Comparison of ENCODE assay signal across 10 cellular contexts in the genomic region with DNA sequence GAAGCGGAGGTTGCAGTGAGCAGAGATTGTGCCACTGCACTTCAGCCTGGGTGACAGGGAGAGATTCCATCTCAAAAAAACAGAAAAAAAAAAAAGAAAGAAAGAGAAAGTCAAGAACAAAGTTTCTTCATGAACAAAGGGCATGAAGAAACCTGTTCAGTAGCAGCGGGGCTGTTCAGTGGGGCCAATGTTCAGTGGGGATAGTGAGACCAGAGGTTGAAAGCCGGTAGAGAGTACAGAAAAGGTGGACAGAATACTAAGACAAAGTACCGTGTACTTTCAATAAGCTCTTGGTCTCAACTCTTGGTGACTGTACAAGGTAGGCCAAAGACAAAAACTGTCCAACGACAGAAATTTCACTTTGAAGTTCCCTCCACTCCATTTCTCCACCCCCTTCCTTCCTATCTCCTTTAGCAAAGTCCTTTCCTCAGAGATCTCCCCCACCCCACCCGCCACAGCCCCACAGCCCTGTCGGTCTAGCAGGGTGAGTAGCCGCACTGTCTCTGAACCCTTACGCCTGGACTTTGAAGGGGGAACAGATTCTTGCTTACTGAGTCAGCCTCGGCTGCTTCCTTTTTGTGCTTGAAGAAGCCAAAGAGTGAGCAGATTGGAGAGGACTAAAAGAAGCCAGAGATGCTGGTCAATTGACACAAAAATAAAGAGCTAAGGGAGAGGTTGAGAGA. TPM values are rescaled to one million over a fixed set of nuclear protein-coding genes. Genes with fewer than 3 reads are reported as not detected.
DNase-seq lines count a peak whose midpoint lies in the region; ATAC-seq and TF ChIP-seq lines count a peak whose summit lies in the region.
"Had no signal": no experiment of that assay in that cellular context is flagged by ENCODE, and none has a peak within 500 bp of the region (broad histone marks: within the 10 kb centered on the region; RNA-seq: fewer than 3 reads in every experiment).

No MANE protein-coding gene starts in this region.

- H3K4me3 ChIP-seq in cardiac fibroblast (replicated peaks in 1 of 2; ENCODE audit: low read depth in 2 of 2, low read length in 2 of 2) (no peak overlapping the region), liver (ENCODE audit: low read depth in 1 of 3, low read length in 3 of 3) (no peak overlapping the region)

- WGBS in liver: 68% methylated on average over 10 of the region's 10 CpGs

- no peak overlapping the region for H3K4me3 Mint-ChIP-seq in activated naive CD4-positive, alpha-beta T cell treated with anti-CD3 and anti-CD28 coated beads, Interleukin-2, amount 50 U/mL, for 24 hours
- H3K4me3 Mint-ChIP-seq: activated B cell treated with CpG ODN at 0.5 μM for 24 hours had no signal

- no peak for ATAC-seq in GM19463 (IDR thresholded peaks at IDR 0.05; ENCODE audit: unreplicated experiment)

- TF ChIP-seq CTCF in cardiac fibroblast (IDR thresholded peaks at IDR 0.05; ENCODE audit: low read depth, low read length): no peak
- no peak for TF ChIP-seq CTCF in liver (IDR thresholded peaks at IDR 0.05; ENCODE audit: low read depth, low read length, missing input control)

- H3K4me1 ChIP-seq in liver (ENCODE audit: control insufficient read depth in 4 of 4, insufficient read depth in 4 of 4, low read length in 3 of 4): peaks cover 6 to 16% (median 12%) of the 10 kb centered on the region in 4 donors

- no peaks in the 10 kb centered on the region for H3K9me3 ChIP-seq in liver (ENCODE audit: control insufficient read depth in 4 of 4, low read length in 3 of 4)

- DNase-seq in activated naive CD4-positive, alpha-beta T cell treated with Interleukin-2 at 50 U/mL for 16 hours: no peak
- DNase-seq in cardiac fibroblast (ENCODE audit: low read depth in 2 of 2) (peak; percentile 91 to 93), ureter (ENCODE audit: low spot score) (peak; percentile 68), foreskin melanocyte (no peak), NK-92 (lab: John Stamatoyannopoulos, UW; ENCODE audit: unreplicated experiment) (no peak)
- DNase-seq: activated B cell treated with CpG ODN at 0.5 μM for 24 hours had no signal

- H3K4me1 Mint-ChIP-seq in activated naive CD4-positive, alpha-beta T cell treated with anti-CD3 and anti-CD28 coated beads, Interleukin-2, amount 50 U/mL, for 24 hours: peaks cover 55% of the 10 kb centered on the region

- H3K27ac ChIP-seq in liver (ENCODE audit: low read depth in 1 of 2, low read length in 2 of 2): peak overlapping the region in 1 of 2 donors; percentile 47
- H3K27ac ChIP-seq: KMS-11 had no signal

- H3K36me3 ChIP-seq in liver (ENCODE audit: control insufficient read depth in 4 of 4, insufficient read depth in 3 of 4, low read depth in 1 of 4, low read length in 3 of 4): no peaks in the 10 kb centered on the region

- no peaks in the 10 kb centered on the region for H3K36me3 Mint-ChIP-seq in activated naive CD4-positive, alpha-beta T cell treated with anti-CD3 and anti-CD28 coated beads, Interleukin-2, amount 50 U/mL, for 24 hours

- no peaks in the 10 kb centered on the region for H3K9me3 Mint-ChIP-seq in activated naive CD4-positive, alpha-beta T cell treated with anti-CD3 and anti-CD28 coated beads, Interleukin-2, amount 50 U/mL, for 24 hours
- H3K9me3 Mint-ChIP-seq: activated B cell treated with CpG ODN at 0.5 μM for 24 hours had no signal

- TF ChIP-seq RAD21 in liver (IDR thresholded peaks at IDR 0.05): peak; percentile 34 to 43

- H3K27me3 Mint-ChIP-seq in activated naive CD4-positive, alpha-beta T cell treated with anti-CD3 and anti-CD28 coated beads, Interleukin-2, amount 50 U/mL, for 24 hours: no peaks in the 10 kb centered on the region
- H3K27me3 Mint-ChIP-seq: activated B cell treated with CpG ODN at 0.5 μM for 24 hours had no signal

- no peaks in the 10 kb centered on the region for H3K27me3 ChIP-seq in liver (ENCODE audit: control insufficient read depth in 4 of 4, insufficient read depth in 4 of 4, low read length in 3 of 4)

- peak overlapping the region; percentile 80 for H3K27ac Mint-ChIP-seq in activated naive CD4-positive, alpha-beta T cell treated with anti-CD3 and anti-CD28 coated beads, Interleukin-2, amount 50 U/mL, for 24 hours
- H3K27ac Mint-ChIP-seq: activated B cell treated with CpG ODN at 0.5 μM for 24 hours had no signal

- no peak overlapping the region for H3K9ac ChIP-seq in liver (ENCODE audit: low read depth in 1 of 2, low read length in 2 of 2)
- H3K9ac ChIP-seq: KMS-11 had no signal

TF ChIP-seq in liver, 16 proteins besides CTCF, POLR2A, EP300 and RAD21:
- no peak for TF ChIP-seq FOXA2 (IDR thresholded peaks at IDR 0.05)
- TF ChIP-seq, protein P1, sequence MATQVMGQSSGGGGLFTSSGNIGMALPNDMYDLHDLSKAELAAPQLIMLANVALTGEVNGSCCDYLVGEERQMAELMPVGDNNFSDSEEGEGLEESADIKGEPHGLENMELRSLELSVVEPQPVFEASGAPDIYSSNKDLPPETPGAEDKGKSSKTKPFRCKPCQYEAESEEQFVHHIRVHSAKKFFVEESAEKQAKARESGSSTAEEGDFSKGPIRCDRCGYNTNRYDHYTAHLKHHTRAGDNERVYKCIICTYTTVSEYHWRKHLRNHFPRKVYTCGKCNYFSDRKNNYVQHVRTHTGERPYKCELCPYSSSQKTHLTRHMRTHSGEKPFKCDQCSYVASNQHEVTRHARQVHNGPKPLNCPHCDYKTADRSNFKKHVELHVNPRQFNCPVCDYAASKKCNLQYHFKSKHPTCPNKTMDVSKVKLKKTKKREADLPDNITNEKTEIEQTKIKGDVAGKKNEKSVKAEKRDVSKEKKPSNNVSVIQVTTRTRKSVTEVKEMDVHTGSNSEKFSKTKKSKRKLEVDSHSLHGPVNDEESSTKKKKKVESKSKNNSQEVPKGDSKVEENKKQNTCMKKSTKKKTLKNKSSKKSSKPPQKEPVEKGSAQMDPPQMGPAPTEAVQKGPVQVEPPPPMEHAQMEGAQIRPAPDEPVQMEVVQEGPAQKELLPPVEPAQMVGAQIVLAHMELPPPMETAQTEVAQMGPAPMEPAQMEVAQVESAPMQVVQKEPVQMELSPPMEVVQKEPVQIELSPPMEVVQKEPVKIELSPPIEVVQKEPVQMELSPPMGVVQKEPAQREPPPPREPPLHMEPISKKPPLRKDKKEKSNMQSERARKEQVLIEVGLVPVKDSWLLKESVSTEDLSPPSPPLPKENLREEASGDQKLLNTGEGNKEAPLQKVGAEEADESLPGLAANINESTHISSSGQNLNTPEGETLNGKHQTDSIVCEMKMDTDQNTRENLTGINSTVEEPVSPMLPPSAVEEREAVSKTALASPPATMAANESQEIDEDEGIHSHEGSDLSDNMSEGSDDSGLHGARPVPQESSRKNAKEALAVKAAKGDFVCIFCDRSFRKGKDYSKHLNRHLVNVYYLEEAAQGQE (IDR thresholded peaks at IDR 0.05): peak; percentile 20
- TF ChIP-seq JUND (IDR thresholded peaks at IDR 0.05): peak; percentile 31 to 69
- TF ChIP-seq YY1 (IDR thresholded peaks at IDR 0.05): no peak
- peak; percentile 53 for TF ChIP-seq SP1 (IDR thresholded peaks at IDR 0.05)
- no peak for TF ChIP-seq TAF1 (conservative IDR thresholded peaks at IDR 0.05)
- peak; percentile 86 for TF ChIP-seq RXRA (IDR thresholded peaks at IDR 0.05)

RNA-seq across cellular contexts. Expression of a gene that starts 44.3 kb away (rescaled TPM):
- total RNA-seq in liver (10 to 100 TPM; 18.9 to 21.2 TPM), ureter (158 TPM)
- 10 to 100 TPM; 13.2 to 82.7 TPM for polyA plus RNA-seq in liver

RNA-seq across cellular contexts. Expression of a gene that starts 57.9 kb away (rescaled TPM):
- total RNA-seq in liver (100 to 1,000 TPM; 167 to 297 TPM), ureter (394 TPM)
- polyA plus RNA-seq in liver: 100 to 1,000 TPM; 206 to 349 TPM

Comparison
In these comparisons a context has a peak if more than half of its experiments do, and no peak if none do; other contexts are left out.
1. DNase-seq: peak in cardiac fibroblast (2 of 2) and ureter (single experiment); none in activated naive CD4-positive, alpha-beta T cell treated with Interleukin-2 at 50 U/mL for 16 hours (single experiment), foreskin melanocyte (single experiment) and NK-92 (single experiment).